In genomic region chr12:7155471-7156034, GRCh38 we compare ENCODE assay signal across 14 cellular contexts. TPM values are rescaled to one million over a fixed set of nuclear protein-coding genes. Genes with fewer than 3 reads are reported as not detected.
DNase-seq lines count a peak whose midpoint lies in the region; ATAC-seq and TF ChIP-seq lines count a peak whose summit lies in the region.
"Had no signal": no experiment of that assay in that cellular context is flagged by ENCODE, and none has a peak within 500 bp of the region (broad histone marks: within the 10 kb centered on the region; RNA-seq: fewer than 3 reads in every experiment).

No MANE protein-coding gene starts in this region.

- DNase-seq in HK-2 (ENCODE audit: unreplicated experiment), result peak; percentile 32
- peak; percentile 57 for DNase-seq in NCI-H748 (lab: John Stamatoyannopoulos, UW; ENCODE audit: unreplicated experiment)
- DNase-seq in fibroblast of villous mesenchyme (ENCODE audit: low read depth), result peak; percentile 43
- DNase-seq in stimulated activated CD4-positive, alpha-beta T cell treated with anti-CD3 and anti-CD28 coated beads, Interleukin-1b, Interleukin-23, amount 100 ng/mL, for 48 hours, result no peak
- DNase-seq in Kasumi-1 (lab: John Stamatoyannopoulos, UW), result no peak
- DNase-seq: activated CD4-positive, CD25-positive, alpha-beta regulatory T cell; H9; midbrain; NCI-H2227 treated with DMSO at 0.1 percent for 48 hours; SHP77 treated with DMSO at 0.1 percent for 48 hours had no signal

- peak overlapping the region in 1 of 5 donors; percentile 30 for H3K9ac ChIP-seq in subcutaneous abdominal adipose tissue (ENCODE audit: low read length in 5 of 5)

- H3K27ac ChIP-seq in subcutaneous abdominal adipose tissue (ENCODE audit: low read depth, low read length), result peak overlapping the region; percentile 69
- H3K27ac ChIP-seq: body of pancreas had no signal

- TF ChIP-seq CTCF in fibroblast of villous mesenchyme (IDR thresholded peaks at IDR 0.05; ENCODE audit: insufficient read depth, low read depth, low read length), result no peak

- no peaks in the 10 kb centered on the region for H3K9me3 ChIP-seq in subcutaneous abdominal adipose tissue (ENCODE audit: control insufficient read depth in 5 of 5, low read length in 5 of 5)
- H3K9me3 ChIP-seq: body of pancreas had no signal

- H3K4me3 ChIP-seq in fibroblast of villous mesenchyme (ENCODE audit: low read depth, low read length), result no peak overlapping the region
- no peak overlapping the region for H3K4me3 ChIP-seq in subcutaneous abdominal adipose tissue (ENCODE audit: low read depth in 1 of 5, low read length in 5 of 5)
- H3K4me3 ChIP-seq: body of pancreas had no signal

- no peak for ATAC-seq in GM19035 (IDR thresholded peaks at IDR 0.05; ENCODE audit: unreplicated experiment)
- ATAC-seq: body of pancreas had no signal

- H3K4me1 ChIP-seq in subcutaneous abdominal adipose tissue (ENCODE audit: control insufficient read depth in 5 of 5, insufficient read depth in 5 of 5, low read length in 5 of 5), result peaks cover 2 to 61% (median 48%) of the 10 kb centered on the region in 5 donors
- H3K4me1 ChIP-seq: body of pancreas had no signal

- H3K36me3 ChIP-seq in subcutaneous abdominal adipose tissue (ENCODE audit: control insufficient read depth in 5 of 5, insufficient read depth in 5 of 5, low read length in 5 of 5), result peaks cover 0 to 32% (median 10%) of the 10 kb centered on the region in 5 donors

- no peaks in the 10 kb centered on the region for H3K27me3 ChIP-seq in subcutaneous abdominal adipose tissue (ENCODE audit: control insufficient read depth in 5 of 5, insufficient read depth in 4 of 5, low read length in 5 of 5)
- H3K27me3 ChIP-seq: body of pancreas had no signal

RNA-seq across cellular contexts. Expression of gene CLSTN3, which starts 25.4 kb away (rescaled TPM):
- 11.3 and 19.0 TPM in 2 replicates for total RNA-seq in fibroblast of villous mesenchyme

RNA-seq across cellular contexts. Expression of gene RBP5, which starts 26.9 kb away (rescaled TPM):
- total RNA-seq in fibroblast of villous mesenchyme, result not detected in 2 replicates
- total RNA-seq: activated T-helper 1 cell treated with anti-CD3 and anti-CD28 coated beads, Interleukin-12 subunit alpha, Interleukin-12 subunit beta, Interleukin-2, Interleukin-4 antibody, amounts not matched to agents 30 ng/mL and 10 ng/mL and 1 ng/mL, durations not matched to agents 14 hours and 24 hours and 36 hours had no signal

RNA-seq across cellular contexts. Expression of gene PEX5, which starts 33.9 kb away (rescaled TPM):
- 25.9 and 30.3 TPM in 2 replicates for total RNA-seq in fibroblast of villous mesenchyme

RNA-seq across cellular contexts. Expression of gene C1RL, which starts 46.5 kb away (rescaled TPM):
- 30.2 and 34.5 TPM in 2 replicates for total RNA-seq in fibroblast of villous mesenchyme

Comparison
In these comparisons a context has a peak if more than half of its experiments do, and no peak if none do; other contexts are left out.
1. DNase-seq: peak in HK-2 (single experiment), NCI-H748 (single experiment) and fibroblast of villous mesenchyme (single experiment); none in stimulated activated CD4-positive, alpha-beta T cell treated with anti-CD3 and anti-CD28 coated beads, Interleukin-1b, Interleukin-23, amount 100 ng/mL, for 48 hours (single experiment) and Kasumi-1 (0 of 2).